In the genomic region with DNA sequence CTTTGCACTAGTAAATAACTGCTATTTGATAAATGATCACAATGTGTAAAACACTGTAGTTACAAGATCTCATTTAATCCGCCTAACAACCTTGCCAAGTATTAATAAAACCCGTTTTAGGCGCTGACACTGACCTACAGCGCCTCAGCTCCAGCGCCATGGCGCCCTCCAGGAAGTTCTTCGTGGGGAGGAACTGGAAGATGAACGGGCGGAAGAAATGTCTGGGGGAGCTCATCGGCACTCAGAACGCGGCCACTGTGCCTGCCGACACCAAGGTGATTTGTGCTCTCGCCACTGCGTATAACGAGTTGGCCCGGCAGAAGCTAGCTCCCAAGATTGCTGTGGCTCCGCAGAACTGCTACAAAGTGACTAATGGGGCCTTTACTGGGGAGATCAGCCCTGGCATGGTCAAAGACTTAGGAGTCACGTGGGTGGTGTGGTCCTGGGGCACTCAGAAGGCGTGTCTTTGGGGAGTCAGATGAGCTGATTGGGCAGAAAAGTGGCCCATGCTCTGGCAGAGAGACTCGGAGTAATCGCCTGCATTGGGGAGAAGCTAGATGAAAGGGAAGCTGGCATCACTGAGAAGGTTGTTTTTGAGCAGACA, we compare ENCODE assay signal across 11 cellular contexts. TPM values are rescaled to one million over a fixed set of nuclear protein-coding genes. Genes with fewer than 3 reads are reported as not detected.
DNase-seq lines count a peak whose midpoint lies in the region; ATAC-seq and TF ChIP-seq lines count a peak whose summit lies in the region.
"Had no signal": no experiment of that assay in that cellular context is flagged by ENCODE, and none has a peak within 500 bp of the region (broad histone marks: within the 10 kb centered on the region; RNA-seq: fewer than 3 reads in every experiment).

No MANE protein-coding gene starts in this region.

- H3K27ac ChIP-seq in iPS-20b (ENCODE audit: low read length) (no peak overlapping the region), subcutaneous abdominal adipose tissue (ENCODE audit: low read depth, low read length) (peak overlapping the region; percentile 100)

- H3K4me3 ChIP-seq in iPS-20b (ENCODE audit: low read length) (peak overlapping the region; percentile 100), subcutaneous abdominal adipose tissue (ENCODE audit: low read depth in 1 of 5, low read length in 5 of 5) (peak overlapping the region in 1 of 5 donors; percentile 87)

- H3K27ac Mint-ChIP-seq in activated naive CD4-positive, alpha-beta T cell treated with anti-CD3 and anti-CD28 coated beads for 36 hours = no peak overlapping the region
- H3K27ac Mint-ChIP-seq in activated B cell treated with CpG ODN at 0.5 μM for 24 hours = peak overlapping the region; percentile 99

- peaks cover 27% of the 10 kb centered on the region for H3K4me1 Mint-ChIP-seq in activated naive CD4-positive, alpha-beta T cell treated with anti-CD3 and anti-CD28 coated beads for 36 hours (ENCODE audit: low read depth)
- H3K4me1 Mint-ChIP-seq in activated B cell treated with CpG ODN at 0.5 μM for 24 hours = peaks cover 40% of the 10 kb centered on the region

- peak overlapping the region; percentile 95 for H3K4me3 Mint-ChIP-seq in activated naive CD4-positive, alpha-beta T cell treated with anti-CD3 and anti-CD28 coated beads for 36 hours
- H3K4me3 Mint-ChIP-seq in activated B cell treated with CpG ODN at 0.5 μM for 24 hours = peak overlapping the region; percentile 99

- H3K36me3 Mint-ChIP-seq in activated naive CD4-positive, alpha-beta T cell treated with anti-CD3 and anti-CD28 coated beads for 36 hours (ENCODE audit: low read depth) = peaks cover 10% of the 10 kb centered on the region
- H3K36me3 Mint-ChIP-seq in activated B cell treated with CpG ODN at 0.5 μM for 24 hours (ENCODE audit: low read depth) = peaks cover 22% of the 10 kb centered on the region

- POLR2A ChIA-PET in activated B cell treated with CpG ODN at 0.5 μM for 24 hours (lab: Charles Lee) = interaction anchor here (0.9 to 3.1 kb wide), 8 partner anchors 8 to 116 kb away, joined by 3 to 29 read pairs (median 12); a partner anchor contains a TSS

- H3K27me3 ChIP-seq in iPS-20b (ENCODE audit: insufficient read depth, low read length) = no peaks in the 10 kb centered on the region
- H3K27me3 ChIP-seq in subcutaneous abdominal adipose tissue (ENCODE audit: control insufficient read depth in 5 of 5, insufficient read depth in 4 of 5, low read length in 5 of 5) = peaks cover 0 to 4% (median 0%) of the 10 kb centered on the region in 5 donors

- CTCF ChIA-PET in activated naive CD4-positive, alpha-beta T cell treated with anti-CD3 and anti-CD28 coated beads for 36 hours (lab: Charles Lee) = interaction anchor here (3.3 kb wide), 1 partner anchor 36 kb away, joined by 14 read pairs; no protein-coding TSS in a partner anchor
- CTCF ChIA-PET in activated B cell treated with CpG ODN at 0.5 μM for 24 hours (lab: Charles Lee) = interaction anchor here (3.0 kb wide), 1 partner anchor 36 kb away, joined by 18 read pairs; no protein-coding TSS in a partner anchor

- H3K9me3 ChIP-seq in iPS-20b (ENCODE audit: insufficient read depth, low read depth, low read length) (no peaks in the 10 kb centered on the region), subcutaneous abdominal adipose tissue (ENCODE audit: control insufficient read depth in 5 of 5, low read length in 5 of 5) (no peaks in the 10 kb centered on the region)

- intact Hi-C loops in activated naive CD4-positive, alpha-beta T cell treated with anti-CD3 and anti-CD28 coated beads for 36 hours (cut with micrococcal nuclease) = loop anchor here (1.0 to 2.0 kb wide), 4 partner anchors 168 to 579 kb away; a partner anchor contains a TSS
- intact Hi-C loops in activated B cell treated with CpG ODN at 0.5 μM for 24 hours (cut with micrococcal nuclease) = loop anchor here (1.0 to 2.0 kb wide), 6 partner anchors 35 to 713 kb away; a partner anchor contains a TSS

- peak overlapping the region; percentile 95; the same call in 1 of the 2 replicates for H3K9ac ChIP-seq in iPS-20b (ENCODE audit: low read depth, low read length)
- H3K9ac ChIP-seq in subcutaneous abdominal adipose tissue (ENCODE audit: low read length in 5 of 5) = no peak overlapping the region

- no peak for DNase-seq in activated naive CD4-positive, alpha-beta T cell treated with anti-CD3 and anti-CD28 coated beads for 36 hours
- no peak for DNase-seq in activated naive CD4-positive, alpha-beta T cell (lab: John Stamatoyannopoulos, UW)
- DNase-seq in activated B cell treated with CpG ODN at 0.5 μM for 24 hours = no peak
- DNase-seq: activated CD4-positive, CD25-positive, alpha-beta regulatory T cell; midbrain; NCI-H2227 treated with DMSO at 0.1 percent for 48 hours had no signal

- H3K9me3 Mint-ChIP-seq in activated naive CD4-positive, alpha-beta T cell treated with anti-CD3 and anti-CD28 coated beads for 36 hours = no peaks in the 10 kb centered on the region
- no peaks in the 10 kb centered on the region for H3K9me3 Mint-ChIP-seq in activated B cell treated with CpG ODN at 0.5 μM for 24 hours

- H3K36me3 ChIP-seq in iPS-20b (ENCODE audit: insufficient read depth, low read depth, low read length) = peaks cover 4% of the 10 kb centered on the region
- H3K36me3 ChIP-seq in subcutaneous abdominal adipose tissue (ENCODE audit: control insufficient read depth in 5 of 5, insufficient read depth in 5 of 5, low read length in 5 of 5) = no peaks in the 10 kb centered on the region

- no peak for TF ChIP-seq CTCF in activated B cell treated with CpG ODN at 0.5 μM for 24 hours (IDR thresholded peaks at IDR 0.05)

- ATAC-seq in activated B cell treated with CpG ODN at 0.5 μM for 24 hours (ENCODE audit: low read depth) (no peak), HG02588 (IDR thresholded peaks at IDR 0.05; ENCODE audit: unreplicated experiment) (no peak), GM18517 (IDR thresholded peaks at IDR 0.05; ENCODE audit: unreplicated experiment) (no peak), GM19395 (IDR thresholded peaks at IDR 0.05; ENCODE audit: unreplicated experiment) (no peak)

- H3K4me1 ChIP-seq in iPS-20b (ENCODE audit: insufficient read depth, low read length) (peaks cover 3% of the 10 kb centered on the region; the same call in 1 of the 2 replicates), subcutaneous abdominal adipose tissue (ENCODE audit: control insufficient read depth in 5 of 5, insufficient read depth in 5 of 5, low read length in 5 of 5) (peaks cover 2 to 30% (median 19%) of the 10 kb centered on the region in 5 donors)

- peaks cover 3% of the 10 kb centered on the region for H3K27me3 Mint-ChIP-seq in activated naive CD4-positive, alpha-beta T cell treated with anti-CD3 and anti-CD28 coated beads for 36 hours (ENCODE audit: low read depth)
- no peaks in the 10 kb centered on the region for H3K27me3 Mint-ChIP-seq in activated B cell treated with CpG ODN at 0.5 μM for 24 hours

RNA-seq across cellular contexts. Expression of a gene that starts 1.1 kb away (rescaled TPM):
- total RNA-seq in activated naive CD4-positive, alpha-beta T cell treated with anti-CD3 and anti-CD28 coated beads for 36 hours = 10 to 100 TPM; 65.7 to 66.4 TPM
- total RNA-seq in activated B cell treated with CpG ODN at 0.5 μM for 24 hours = 50.8 and 56.2 TPM in 2 replicates
